8 cellular contexts compared by ENCODE assay signal in genomic region chr2:95314964-95315611, GRCh38. TPM values are rescaled to one million over a fixed set of nuclear protein-coding genes. Genes with fewer than 3 reads are reported as not detected.
A peak's percentile ranks its signal among the peaks of the same experiment; 100 is the strongest.
DNase-seq lines count a peak whose midpoint lies in the region; ATAC-seq and TF ChIP-seq lines count a peak whose summit lies in the region.

No MANE protein-coding gene starts in this region.

- CTCF ChIA-PET in HEK293 (lab: Yijun Ruan, JAX): interaction anchor here (0.6 to 5.2 kb wide), 2 partner anchors 34 to 84 kb away, joined by 3 to 27 read pairs; no protein-coding TSS in a partner anchor

- no peaks in the 10 kb centered on the region for H3K79me2 ChIP-seq in hepatocyte

- H3K9me2 ChIP-seq in hepatocyte (replicated peaks; ENCODE audit: insufficient read depth): no peaks in the 10 kb centered on the region

- no peak overlapping the region for H3K27ac Mint-ChIP-seq in naive thymus-derived CD8-positive, alpha-beta T cell
- H3K27ac Mint-ChIP-seq in effector memory CD8-positive, alpha-beta T cell: no peak overlapping the region

- DNase-seq in AG20443 (ENCODE audit: low spot score) (peak; percentile 73), UCSD-AML1 (lab: John Stamatoyannopoulos, UW; ENCODE audit: unreplicated experiment) (peak; percentile 13), hepatocyte (ENCODE audit: low spot score) (peak; percentile 51), sigmoid colon (no peak)
- DNase-seq in naive thymus-derived CD8-positive, alpha-beta T cell: no peak
- DNase-seq in effector memory CD8-positive, alpha-beta T cell: no peak

- H3K4me3 Mint-ChIP-seq in naive thymus-derived CD8-positive, alpha-beta T cell: no peak overlapping the region
- no peak overlapping the region for H3K4me3 Mint-ChIP-seq in effector memory CD8-positive, alpha-beta T cell

- H3K36me3 Mint-ChIP-seq in naive thymus-derived CD8-positive, alpha-beta T cell: no peaks in the 10 kb centered on the region
- peaks cover 3% of the 10 kb centered on the region for H3K36me3 Mint-ChIP-seq in effector memory CD8-positive, alpha-beta T cell (ENCODE audit: insufficient read depth)

- no peak overlapping the region for H3K27ac ChIP-seq in HEK293 (ENCODE audit: extremely low read depth, low read depth, low read length)
- H3K27ac ChIP-seq in hepatocyte: no peak overlapping the region
- H3K27ac ChIP-seq in temporal lobe (ENCODE audit: low read depth, low read length): peak overlapping the region; percentile 97
- H3K27ac ChIP-seq in sigmoid colon: no peak overlapping the region

- no peak overlapping the region for H2AFZ ChIP-seq in hepatocyte

- no peak for ATAC-seq in naive thymus-derived CD8-positive, alpha-beta T cell
- no peak for ATAC-seq in effector memory CD8-positive, alpha-beta T cell (replicated peaks)

- peaks cover 0 to 1% (median 0%) of the 10 kb centered on the region in 4 donors for H3K4me1 Mint-ChIP-seq in naive thymus-derived CD8-positive, alpha-beta T cell
- H3K4me1 Mint-ChIP-seq in effector memory CD8-positive, alpha-beta T cell (ENCODE audit: low read depth in 2 of 2): peaks cover 0 to 3% of the 10 kb centered on the region in 2 donors

- H3K36me3 ChIP-seq in HEK293 (ENCODE audit: control insufficient read depth in 2 of 2, insufficient read depth in 1 of 2, low read length in 2 of 2): no peaks in the 10 kb centered on the region
- no peaks in the 10 kb centered on the region for H3K36me3 ChIP-seq in hepatocyte (replicated peaks; ENCODE audit: insufficient read depth, low read depth)
- H3K36me3 ChIP-seq in sigmoid colon: no peaks in the 10 kb centered on the region

- H3K27me3 ChIP-seq in hepatocyte (no peaks in the 10 kb centered on the region), sigmoid colon (no peaks in the 10 kb centered on the region)

- H3K4me1 ChIP-seq in HEK293 (ENCODE audit: control insufficient read depth, insufficient read depth, low read length) (no peaks in the 10 kb centered on the region), hepatocyte (ENCODE audit: insufficient read depth) (no peaks in the 10 kb centered on the region), sigmoid colon (no peaks in the 10 kb centered on the region)

- no peak overlapping the region for H3K4me2 ChIP-seq in hepatocyte

- H3K27me3 Mint-ChIP-seq in naive thymus-derived CD8-positive, alpha-beta T cell: peaks cover 0 to 14% (median 1%) of the 10 kb centered on the region in 5 donors
- H3K27me3 Mint-ChIP-seq in effector memory CD8-positive, alpha-beta T cell: peaks cover 4 to 76% of the 10 kb centered on the region in 2 donors

- H3K4me3 ChIP-seq in HEK293 (ENCODE audit: low read depth, low read length): no peak overlapping the region
- no peak overlapping the region for H3K4me3 ChIP-seq in hepatocyte
- no peak overlapping the region for H3K4me3 ChIP-seq in sigmoid colon

- H3K9me3 Mint-ChIP-seq in naive thymus-derived CD8-positive, alpha-beta T cell: no peaks in the 10 kb centered on the region
- H3K9me3 Mint-ChIP-seq in effector memory CD8-positive, alpha-beta T cell: no peaks in the 10 kb centered on the region

- 71% methylated on average over 16 of the region's 16 CpGs for WGBS in hepatocyte (ENCODE audit: low lambda C conversion rate, missing lambda C conversion rate)
- WGBS in sigmoid colon, 2 donors: 55 to 75% methylated on average over 16 of the region's 16 CpGs

- intact Hi-C loops in sigmoid colon (cut with DNase I): loop anchor here (10.0 kb wide), 1 partner anchor 100 kb away; no protein-coding TSS in a partner anchor

- TF ChIP-seq CTCF in HEK293 (tag by site-specific recombination; IDR thresholded peaks at IDR 0.05) (peak; percentile 68), hepatocyte (IDR thresholded peaks at IDR 0.05; ENCODE audit: poor library complexity) (peak; percentile 52), sigmoid colon (IDR thresholded peaks at IDR 0.05) (peak in 1 of 4 experiments; percentile 36)

- POLR2A ChIA-PET in HEK293 (lab: Yijun Ruan, JAX): no interaction called here
- POLR2A ChIA-PET in naive thymus-derived CD8-positive, alpha-beta T cell (lab: Charles Lee): no interaction called here

- H3K9me3 ChIP-seq in HEK293 (ENCODE audit: control insufficient read depth, insufficient read depth, low read depth, low read length) (no peaks in the 10 kb centered on the region), hepatocyte (ENCODE audit: low read depth) (no peaks in the 10 kb centered on the region), sigmoid colon (no peaks in the 10 kb centered on the region)

- TF ChIP-seq EP300 in sigmoid colon (IDR thresholded peaks at IDR 0.05): no peak

- no peaks in the 10 kb centered on the region for H4K20me1 ChIP-seq in hepatocyte (ENCODE audit: insufficient read depth, poor library complexity, severe bottlenecking)

- no peak for TF ChIP-seq POLR2A in sigmoid colon (IDR thresholded peaks at IDR 0.05)

TF ChIP-seq in HEK293, 187 proteins besides CTCF, POLR2A, EP300 and RAD21:
- TF ChIP-seq ZBTB8A (tag by site-specific recombination; IDR thresholded peaks at IDR 0.05) (no peak), HOXA7 (CRISPR knock-in tag; IDR thresholded peaks at IDR 0.05; ENCODE audit: borderline replicate concordance) (no peak), ZNF2 (tag by site-specific recombination; IDR thresholded peaks at IDR 0.05) (0 out of 2 replicates have a peak, but pooled peaks have one; percentile 23)

RNA-seq across cellular contexts. Expression of gene KCNIP3, which starts 17.9 kb away (rescaled TPM):
- total RNA-seq in hepatocyte: 2.1 and 6.1 TPM in 2 replicates
- polyA plus RNA-seq in hepatocyte: 3.7 and 6.5 TPM in 2 replicates
- 3.0 TPM for total RNA-seq in temporal lobe
- total RNA-seq in naive thymus-derived CD8-positive, alpha-beta T cell: not detected
- not detected for polyA plus RNA-seq in naive thymus-derived CD8-positive, alpha-beta T cell
- total RNA-seq in sigmoid colon: 10 to 100 TPM; 11.8 to 23.8 (median 12.1) TPM
- polyA plus RNA-seq in sigmoid colon: 1 to 10 TPM; 1.8 to 1.9 (median 1.8) TPM

RNA-seq across cellular contexts. Expression of gene PROM2, which starts 40.8 kb away (rescaled TPM):
- total RNA-seq in hepatocyte (1.2 and 2.8 TPM in 2 replicates), temporal lobe (0.98 TPM), sigmoid colon (1 to 10 TPM; 1.1 to 6.1 (median 1.9) TPM)
- polyA plus RNA-seq in hepatocyte (2.1 and 2.6 TPM in 2 replicates), sigmoid colon (10 to 100 TPM in 1 of 3 donors, 1 to 10 TPM in 2; 2.4 to 24.9 (median 2.5) TPM)
- total RNA-seq in naive thymus-derived CD8-positive, alpha-beta T cell: under 1 TPM; 0.88 to 0.91 TPM
- polyA plus RNA-seq in naive thymus-derived CD8-positive, alpha-beta T cell: not detected

Comparison
In these comparisons a context has a peak if more than half of its experiments do, and no peak if none do; other contexts are left out.
1. DNase-seq: peak in AG20443 (single experiment), UCSD-AML1 (single experiment) and hepatocyte (single experiment); none in naive thymus-derived CD8-positive, alpha-beta T cell (0 of 10), sigmoid colon (single experiment) and effector memory CD8-positive, alpha-beta T cell (0 of 3).